ENCODE assay signal across 18 cellular contexts in genomic region chr1:93001893-93002292, GRCh38.
"Had no signal": no experiment of that assay in that cellular context is flagged by ENCODE, and none has a peak within 500 bp of the region (broad histone marks: within the 10 kb centered on the region; RNA-seq: fewer than 3 reads in every experiment).

No MANE protein-coding gene starts in this region.

- H3K27ac ChIP-seq: breast epithelium, ovary had no signal

- FAIRE-seq: astrocyte, urothelium cell line had no signal

- H3K4me1 ChIP-seq: breast epithelium had no signal

- DNase-seq: activated CD4-positive, alpha-beta T cell treated with anti-CD3 and anti-CD28 coated beads for 1 hour; activated CD8-positive, alpha-beta memory T cell treated with anti-CD3 and anti-CD28 coated beads for 24 hours; activated CD8-positive, alpha-beta memory T cell treated with anti-CD3 and anti-CD28 coated beads, Interleukin-2, amount 50 U/mL, for 48 hours; activated gamma-delta T cell; cortex of kidney; effector CD4-positive, alpha-beta T cell; left cardiac atrium; mesenchymal stem cell; naive thymus-derived CD8-positive, alpha-beta T cell; ovary; stimulated activated naive CD4-positive, alpha-beta T cell treated with Interleukin-2 at 50 U/mL for 16 hours; T-helper 1 cell; T1000; thyroid gland had no signal

- H3K36me3 ChIP-seq: breast epithelium, ovary, thyroid gland had no signal

- H3K27me3 ChIP-seq: breast epithelium, ovary, thyroid gland had no signal

- H3K9me3 ChIP-seq: breast epithelium, ovary, thyroid gland had no signal

- H3K4me3 ChIP-seq: breast epithelium, ovary, thyroid gland had no signal

- ATAC-seq: esophagus mucosa; left cardiac atrium; naive thymus-derived CD8-positive, alpha-beta T cell had no signal
